In the genomic region with DNA sequence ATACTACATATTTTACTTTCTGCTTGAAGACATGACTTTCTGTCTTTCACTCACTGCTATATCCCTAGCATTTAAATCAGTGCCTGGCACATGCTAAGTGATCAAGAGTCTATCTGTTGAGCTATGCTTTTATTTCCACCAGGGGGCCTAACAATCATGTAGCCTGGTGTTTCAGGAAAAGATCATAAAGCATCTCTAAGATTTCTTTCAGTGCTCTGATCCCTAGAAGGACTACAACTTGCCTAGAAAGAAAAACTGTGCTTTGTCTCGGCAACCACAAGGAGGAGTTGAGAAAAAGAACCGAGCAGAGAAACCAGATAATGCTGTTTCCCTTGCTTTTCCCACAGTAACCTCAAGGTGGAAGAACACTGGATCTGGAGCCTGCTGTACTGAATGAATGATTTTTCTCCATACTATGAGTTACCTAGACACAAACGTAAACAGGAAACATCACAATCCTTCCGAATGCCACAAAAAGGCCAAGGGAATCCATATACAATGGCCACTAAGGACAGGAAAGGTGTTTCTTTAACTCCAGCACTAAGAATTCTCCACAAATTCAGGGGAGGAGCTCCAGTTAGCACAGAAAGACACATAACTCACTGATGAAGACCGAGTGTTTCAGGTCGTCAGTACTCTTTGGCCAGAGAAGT, we compare ENCODE assay signal across 8 cellular contexts. TPM values are rescaled to one million over a fixed set of nuclear protein-coding genes. Genes with fewer than 3 reads are reported as not detected.
A peak's percentile ranks its signal among the peaks of the same experiment; 100 is the strongest.
DNase-seq lines count a peak whose midpoint lies in the region; TF ChIP-seq lines count a peak whose summit lies in the region.

No MANE protein-coding gene starts in this region.

- no peak overlapping the region for H3K4ac ChIP-seq in mesendoderm (ENCODE audit: low read depth, low read length)

- H3K9me3 Mint-ChIP-seq in endothelial cell (ENCODE audit: unreplicated experiment), result no peaks in the 10 kb centered on the region
- no peaks in the 10 kb centered on the region for H3K9me3 Mint-ChIP-seq in type B pancreatic cell

- H3K4me3 ChIP-seq in AG09309 (ENCODE audit: control insufficient read depth, low read depth, low read length) (peak overlapping the region; percentile 86), GM12865 (ENCODE audit: low read depth, low read length) (peak overlapping the region; percentile 56), mesendoderm (ENCODE audit: low read length) (peak overlapping the region; percentile 80)

- H4K8ac ChIP-seq in mesendoderm (ENCODE audit: low read depth, low read length), result no peak overlapping the region

- H2BK15ac ChIP-seq in mesendoderm (replicated peaks; ENCODE audit: low read depth), result no peak overlapping the region

- H3K36me3 Mint-ChIP-seq in endothelial cell (ENCODE audit: low read depth, unreplicated experiment) (peaks cover 6% of the 10 kb centered on the region), type B pancreatic cell (peaks cover 3% of the 10 kb centered on the region)

- WGBS in mesendoderm (ENCODE audit: extremely low coverage, insufficient coverage, low lambda C conversion rate), result no CpG with 5 or more reads among the region's 6 CpGs

- peak; percentile 90 for DNase-seq in AG09309 (ENCODE audit: low read depth)
- peak; percentile 63 for DNase-seq in GM12865 (ENCODE audit: low read depth)
- peak; percentile 48 to 50 for DNase-seq in NCI-H187 (lab: John Stamatoyannopoulos, UW)
- DNase-seq in SW480 (ENCODE audit: low spot score), result peak; percentile 83
- peak; percentile 60 for DNase-seq in endothelial cell (ENCODE audit: low spot score)
- peak; percentile 97 for DNase-seq in mesendoderm
- DNase-seq in type B pancreatic cell (ENCODE audit: extremely low spot score, unreplicated experiment), result no peak
- no peak for DNase-seq in UCSD-AML1 (lab: John Stamatoyannopoulos, UW; ENCODE audit: unreplicated experiment)

- no peak overlapping the region for H4K5ac ChIP-seq in mesendoderm (ENCODE audit: low read length)

- H2BK5ac ChIP-seq in mesendoderm (ENCODE audit: low read length), result no peak overlapping the region

- H3K56ac ChIP-seq in mesendoderm (ENCODE audit: low read length), result peak overlapping the region; percentile 88

- TF ChIP-seq CTCF in AG09309 (IDR thresholded peaks at IDR 0.05; ENCODE audit: control insufficient read depth, insufficient read depth, low read depth, low read length, missing control alignments) (peak; percentile 75), GM12865 (IDR thresholded peaks at IDR 0.05; ENCODE audit: insufficient read depth, low read depth, low read length, missing control alignments) (peak; percentile 46), endothelial cell (IDR thresholded peaks at IDR 0.05; ENCODE audit: unreplicated experiment) (peak; percentile 72), type B pancreatic cell (conservative IDR thresholded peaks at IDR 0.05) (peak; percentile 91)

- H3K27me3 Mint-ChIP-seq in endothelial cell (ENCODE audit: unreplicated experiment), result peaks cover 3% of the 10 kb centered on the region
- H3K27me3 Mint-ChIP-seq in type B pancreatic cell, result no peaks in the 10 kb centered on the region

- no peak overlapping the region for H3K23ac ChIP-seq in mesendoderm (ENCODE audit: low read length)

- peak overlapping the region; percentile 78 for H3K4me2 ChIP-seq in mesendoderm (ENCODE audit: low read length)

- H3K9ac ChIP-seq in mesendoderm (ENCODE audit: low read length), result peak overlapping the region; percentile 82

- H2AK5ac ChIP-seq in mesendoderm (ENCODE audit: low read length), result no peak overlapping the region

- H3K79me1 ChIP-seq in mesendoderm (ENCODE audit: low read length), result peaks cover 12% of the 10 kb centered on the region

- no peaks in the 10 kb centered on the region for H3K4me1 Mint-ChIP-seq in endothelial cell (ENCODE audit: unreplicated experiment)
- H3K4me1 Mint-ChIP-seq in type B pancreatic cell (ENCODE audit: unreplicated experiment), result no peaks in the 10 kb centered on the region

- H3K27me3 ChIP-seq in mesendoderm (ENCODE audit: insufficient read depth, low read length, poor library complexity), result no peaks in the 10 kb centered on the region

- peaks cover 5% of the 10 kb centered on the region for H3K4me1 ChIP-seq in mesendoderm (ENCODE audit: control insufficient read depth, low read depth, low read length)

- H3K36me3 ChIP-seq in mesendoderm (ENCODE audit: control insufficient read depth, insufficient read depth, low read length), result no peaks in the 10 kb centered on the region

- H3K27ac Mint-ChIP-seq in endothelial cell (ENCODE audit: unreplicated experiment), result no peak overlapping the region
- H3K27ac Mint-ChIP-seq in type B pancreatic cell, result no peak overlapping the region

- no peak overlapping the region for H3K4me3 Mint-ChIP-seq in endothelial cell (ENCODE audit: unreplicated experiment)
- no peak overlapping the region for H3K4me3 Mint-ChIP-seq in type B pancreatic cell

- H2BK120ac ChIP-seq in mesendoderm (ENCODE audit: low read depth, low read length), result no peak overlapping the region

- peaks cover 24% of the 10 kb centered on the region for H3K79me2 ChIP-seq in mesendoderm (ENCODE audit: control insufficient read depth, insufficient read depth, low read length)

- no peak overlapping the region for H3K27ac ChIP-seq in mesendoderm (ENCODE audit: low read depth, low read length)

- no peak overlapping the region for H3K18ac ChIP-seq in mesendoderm (ENCODE audit: low read length)

RNA-seq across cellular contexts. Expression of gene CRY1, which starts 1.2 kb away (rescaled TPM):
- total RNA-seq in endothelial cell (ENCODE audit: unreplicated experiment) (38.3 TPM), type B pancreatic cell (ENCODE audit: low replicate concordance) (14.6 and 23.9 TPM in 2 replicates)
- 19.3 TPM for polyA plus RNA-seq in mesendoderm (2013, experiment 1 of 2)
- 19.7 TPM for polyA plus RNA-seq in mesendoderm (2013, experiment 2 of 2)

Comparison
In these comparisons a context has a peak if more than half of its experiments do, and no peak if none do; other contexts are left out.
1. DNase-seq: peak in AG09309 (single experiment), GM12865 (single experiment), NCI-H187 (2 of 2), SW480 (single experiment), endothelial cell (single experiment) and mesendoderm (single experiment); none in type B pancreatic cell (single experiment) and UCSD-AML1 (single experiment).
2. Peak in every context shown above with its lines, with median percentiles within 50 percentile points of each other: H3K4me3 ChIP-seq and CTCF ChIP-seq.